In genomic region chr12:5012337-5012736, GRCh38 we compare ENCODE assay signal across 22 cellular contexts. TPM values are rescaled to one million over a fixed set of nuclear protein-coding genes. Genes with fewer than 3 reads are reported as not detected.
DNase-seq lines count a peak whose midpoint lies in the region; ATAC-seq lines count a peak whose summit lies in the region.
"Had no signal": no experiment of that assay in that cellular context is flagged by ENCODE, and none has a peak within 500 bp of the region (broad histone marks: within the 10 kb centered on the region; RNA-seq: fewer than 3 reads in every experiment).

No MANE protein-coding gene starts in this region.

- no peaks in the 10 kb centered on the region for H3K9me3 ChIP-seq in right cardiac atrium (ENCODE audit: control insufficient read depth, low read length)
- H3K9me3 ChIP-seq in skeletal muscle tissue (ENCODE audit: control insufficient read depth in 3 of 3, low read length in 3 of 3): no peaks in the 10 kb centered on the region

- intact Hi-C loops in head of caudate nucleus (cut with DNase I) (no loop called here), right cardiac atrium (cut with DNase I) (no loop called here)

- ATAC-seq in right cardiac atrium: peak; percentile 52 to 69
- no peak for ATAC-seq in HG03045 (IDR thresholded peaks at IDR 0.05; ENCODE audit: unreplicated experiment)
- ATAC-seq in GM19463 (IDR thresholded peaks at IDR 0.05; ENCODE audit: unreplicated experiment): no peak
- ATAC-seq: GM12878, K562 had no signal

- DNase-seq in G401 (ENCODE audit: low spot score): peak; percentile 50
- peak in 27 of 42 donors; percentile 18 to 70 (median 43) for DNase-seq in head of caudate nucleus
- peak in 2 of 3 donors; percentile 64 to 74 for DNase-seq in right cardiac atrium
- no peak for DNase-seq in NCI-H2171 (lab: John Stamatoyannopoulos, UW)
- no peak for DNase-seq in stimulated activated CD4-positive, alpha-beta T cell treated with anti-CD3 and anti-CD28 coated beads, Interleukin-12 subunit alpha, Interleukin-12 subunit beta, amount 100 ng/mL, for 4 hours
- DNase-seq: CD4-positive, alpha-beta T cell; DMS153; GOT3; NCI-H1105 treated with DMSO at 0.1 percent for 48 hours; NCI-H1694; NCI-H2081 treated with DMSO at 0.1 percent for 48 hours; NCI-H748 treated with DMSO at 0.1 percent for 48 hours; NK-92 treated with Interleukin-12 subunit alpha and Interleukin-12 subunit beta, amount 100 ng/mL, for 24 hours; SHP77 treated with DMSO at 0.1 percent for 48 hours had no signal

- H3K27me3 ChIP-seq in right cardiac atrium (ENCODE audit: control insufficient read depth, insufficient read depth) (no peaks in the 10 kb centered on the region), skeletal muscle tissue (ENCODE audit: control insufficient read depth in 3 of 3, insufficient read depth in 3 of 3, low read length in 3 of 3) (no peaks in the 10 kb centered on the region)

- WGBS in right cardiac atrium: 67% methylated on average over 6 of the region's 6 CpGs

- no peak overlapping the region for H3K4me3 ChIP-seq in right cardiac atrium (ENCODE audit: low read length)
- H3K4me3 ChIP-seq in skeletal muscle tissue (ENCODE audit: low read length in 3 of 3): no peak overlapping the region
- H3K4me3 ChIP-seq: GM12878, K562 had no signal

- H3K9ac ChIP-seq in skeletal muscle tissue (ENCODE audit: low read depth in 1 of 3, low read length in 3 of 3): peak overlapping the region in 2 of 3 donors; percentile 28 to 41

- H3K27ac ChIP-seq in right cardiac atrium (ENCODE audit: low read length) (no peak overlapping the region), skeletal muscle tissue (ENCODE audit: low read depth, low read length) (peak overlapping the region; percentile 21)

- H3K4me1 ChIP-seq in right cardiac atrium (ENCODE audit: control insufficient read depth, insufficient read depth, low read length) (no peaks in the 10 kb centered on the region), skeletal muscle tissue (ENCODE audit: control insufficient read depth in 3 of 3, insufficient read depth in 3 of 3, low read length in 3 of 3) (peaks cover 31 to 38% (median 38%) of the 10 kb centered on the region in 3 donors)

- in situ Hi-C loops in G401 (cut with HindIII; ENCODE audit: low sequenced_read_pairs): no loop called here

- H3K36me3 ChIP-seq in skeletal muscle tissue (ENCODE audit: control insufficient read depth in 3 of 3, insufficient read depth in 3 of 3, low read length in 3 of 3): no peaks in the 10 kb centered on the region

RNA-seq across cellular contexts. Expression of gene KCNA5, which starts 31.3 kb away (rescaled TPM):
- total RNA-seq in G401 (2014; rRNA removed; shearing (Covaris generic)): not detected in 2 replicates
- 100 to 1,000 TPM; 119 to 171 (median 134) TPM for total RNA-seq in right cardiac atrium
- polyA plus RNA-seq in right cardiac atrium: 77.6 TPM
- 3.7 TPM for total RNA-seq in skeletal muscle tissue
- total RNA-seq: A172; CD4-positive, alpha-beta T cell; K562; NCI-H460 had no signal
- polyA plus RNA-seq: BJ, K562 had no signal

Comparison
In these comparisons a context has a peak if more than half of its experiments do, and no peak if none do; other contexts are left out.
1. DNase-seq: peak in G401 (single experiment), head of caudate nucleus (27 of 42) and right cardiac atrium (2 of 3); none in NCI-H2171 (single experiment) and stimulated activated CD4-positive, alpha-beta T cell treated with anti-CD3 and anti-CD28 coated beads, Interleukin-12 subunit alpha, Interleukin-12 subunit beta, amount 100 ng/mL, for 4 hours (single experiment).
2. ATAC-seq: peak in right cardiac atrium (2 of 2); none in HG03045 (single experiment) and GM19463 (single experiment).
3. RNA of gene KCNA5, which starts 31.3 kb away (total RNA-seq): 119 to 171 TPM in right cardiac atrium; 3.7 TPM in skeletal muscle tissue (single experiment) and not detected in G401; every median in the first group is over 10 times any median in the second.